26 cellular contexts compared by ENCODE assay signal in the genomic region with DNA sequence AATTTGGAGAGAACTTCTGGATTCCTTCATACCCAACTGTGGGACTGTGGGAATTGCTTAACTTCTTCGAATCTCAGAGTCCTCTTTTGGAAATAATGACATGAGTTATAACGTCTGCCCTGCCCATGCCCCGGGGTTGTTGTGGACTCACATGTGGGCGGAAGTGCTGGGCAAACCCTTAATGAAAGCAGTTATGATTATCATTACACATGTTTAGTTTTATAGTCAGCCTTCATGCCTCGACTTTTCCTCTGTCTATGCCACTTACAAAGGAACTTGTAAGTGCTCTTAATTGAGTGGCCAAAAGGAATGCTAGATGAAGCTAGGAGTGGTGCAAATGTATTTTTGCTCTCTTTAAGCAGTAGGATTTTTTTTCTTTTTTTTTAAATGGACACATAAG. TPM values are rescaled to one million over a fixed set of nuclear protein-coding genes. Genes with fewer than 3 reads are reported as not detected.
DNase-seq lines count a peak whose midpoint lies in the region; ATAC-seq and TF ChIP-seq lines count a peak whose summit lies in the region.
"Had no signal": no experiment of that assay in that cellular context is flagged by ENCODE, and none has a peak within 500 bp of the region (broad histone marks: within the 10 kb centered on the region; RNA-seq: fewer than 3 reads in every experiment).

No MANE protein-coding gene starts in this region.

- DNase-seq in COLO829 (ENCODE audit: low spot score) (peak; percentile 66), NOMO-1 treated with DMSO at 0.1 percent for 48 hours (lab: John Stamatoyannopoulos, UW; ENCODE audit: unreplicated experiment) (peak; percentile 29), epidermal melanocyte (ENCODE audit: insufficient read length, low spot score) (peak; percentile 26), lung (ENCODE audit: low spot score) (peak; percentile 38), Kasumi-1 (lab: John Stamatoyannopoulos, UW) (no peak), GM19238 (ENCODE audit: insufficient read length, low spot score) (no peak), gastrocnemius medialis (no peak)
- DNase-seq: BE2C, Caco-2, DMS 273 treated with DMSO at 0.1 percent for 48 hours, KBM-7, MV-4-11, NCI-H1105 treated with DMSO at 0.1 percent for 48 hours, NCI-H2029 treated with DMSO at 0.1 percent for 48 hours, NCI-H226, NCI-H524, NCI-H82, PC-3, RPMI8226, SHP77 treated with DMSO at 0.1 percent for 48 hours, T-cell had no signal

- H3K27ac ChIP-seq in lung (ENCODE audit: low read depth in 1 of 2, low read length in 1 of 2) (no peak overlapping the region), gastrocnemius medialis (no peak overlapping the region)

- intact Hi-C loops in gastrocnemius medialis (cut with DNase I; ENCODE audit: low total_unique reads) = no loop called here

- H3K4me3 ChIP-seq in lung (no peak overlapping the region), gastrocnemius medialis (no peak overlapping the region)
- H3K4me3 ChIP-seq: GM23338, HAP-1 had no signal

- no peak for TF ChIP-seq POLR2A in gastrocnemius medialis (IDR thresholded peaks at IDR 0.05)

- H3K27me3 ChIP-seq in lung (ENCODE audit: control insufficient read depth, insufficient read depth) (no peaks in the 10 kb centered on the region), gastrocnemius medialis (peaks cover 8 to 33% (median 33%) of the 10 kb centered on the region in 3 donors)

- H3K4me1 ChIP-seq in lung (ENCODE audit: control insufficient read depth in 2 of 2, insufficient read depth in 2 of 2, low read length in 2 of 2) = peaks cover 0 to 1% of the 10 kb centered on the region in 2 donors
- H3K4me1 ChIP-seq in gastrocnemius medialis = no peaks in the 10 kb centered on the region
- H3K4me1 ChIP-seq: BE2C, Caco-2, HAP-1 had no signal

- ATAC-seq in lung (ENCODE audit: insufficient read depth, low FRiP score) = no peak
- ATAC-seq in gastrocnemius medialis = no peak
- ATAC-seq: GM23338, PC-3, SK-N-SH treated with all-trans-retinoic acid at 6 μM for 48 hours, T-cell had no signal

- H3K36me3 ChIP-seq in lung (ENCODE audit: control insufficient read depth in 2 of 2, insufficient read depth in 2 of 2, low read length in 2 of 2) (no peaks in the 10 kb centered on the region), gastrocnemius medialis (no peaks in the 10 kb centered on the region)
- H3K36me3 ChIP-seq: BE2C, HAP-1 had no signal

- WGBS in lung, 2 donors = 63 to 75% methylated on average over 5 of the region's 5 CpGs

- no peak for TF ChIP-seq CTCF in lung (IDR thresholded peaks at IDR 0.05; ENCODE audit: control extremely low read depth, extremely low read depth)
- TF ChIP-seq CTCF in gastrocnemius medialis (IDR thresholded peaks at IDR 0.05 in 4 of 5, conservative IDR thresholded peaks at IDR 0.05 in 1 of 5) = no peak

- in situ Hi-C loops in gastrocnemius medialis (cut with MboI; ENCODE audit: low sequenced_read_pairs in 4 of 4) = no loop called here

- H3K9me3 ChIP-seq in lung (ENCODE audit: control insufficient read depth in 2 of 2, insufficient read depth in 1 of 2, low read length in 1 of 2) (no peaks in the 10 kb centered on the region), gastrocnemius medialis (no peaks in the 10 kb centered on the region)
- H3K9me3 ChIP-seq: BE2C, Caco-2, HAP-1 had no signal

RNA-seq across cellular contexts. Expression of a gene that starts 3.9 kb away (rescaled TPM):
- total RNA-seq in lung = under 1 TPM; 0.14 to 0.71 TPM
- polyA plus RNA-seq in lung = 1 to 10 TPM in 1 of 2 donors, under 1 TPM in 1; 0.39 to 1.5 TPM
- not detected for total RNA-seq in gastrocnemius medialis
- total RNA-seq: Caco-2, Daoy, GM23338, HT1080, PC-3, T-cell had no signal
- polyA plus RNA-seq: GM23338 had no signal

RNA-seq across cellular contexts. Expression of a gene that starts 6.5 kb away (rescaled TPM):
- total RNA-seq in lung = not detected
- not detected for polyA plus RNA-seq in lung
- not detected for total RNA-seq in gastrocnemius medialis
- total RNA-seq: Caco-2, Daoy, GM23338, HT1080, PC-3, T-cell had no signal
- polyA plus RNA-seq: GM23338 had no signal

RNA-seq across cellular contexts. Expression of a gene that starts 21.3 kb away (rescaled TPM):
- total RNA-seq in lung (not detected), gastrocnemius medialis (not detected)
- polyA plus RNA-seq in lung = not detected
- total RNA-seq: Caco-2, Daoy, GM23338, HT1080, PC-3, T-cell had no signal
- polyA plus RNA-seq: GM23338 had no signal

RNA-seq across cellular contexts. Expression of a gene that starts 23.3 kb away (rescaled TPM):
- total RNA-seq in lung = not detected
- polyA plus RNA-seq in lung = not detected
- not detected for total RNA-seq in gastrocnemius medialis
- total RNA-seq: Caco-2, Daoy, GM23338, HT1080, PC-3, T-cell had no signal
- polyA plus RNA-seq: GM23338 had no signal

RNA-seq across cellular contexts. Expression of a gene that starts 43.9 kb away (rescaled TPM):
- total RNA-seq in lung = 10 to 100 TPM in 1 of 2 donors, 1 to 10 TPM in 1; 4.6 to 34.7 TPM
- polyA plus RNA-seq in lung = 10 to 100 TPM; 21.0 to 60.6 TPM
- total RNA-seq in gastrocnemius medialis = 10 to 100 TPM in 2 of 4 donors, 1 to 10 TPM in 1, under 1 TPM in 1; 0.20 to 21.9 (median 9.4) TPM

Comparison
In these comparisons a context has a peak if more than half of its experiments do, and no peak if none do; other contexts are left out.
1. DNase-seq: peak in COLO829 (single experiment), NOMO-1 treated with DMSO at 0.1 percent for 48 hours (single experiment), epidermal melanocyte (single experiment) and lung (single experiment); none in Kasumi-1 (0 of 2), GM19238 (single experiment) and gastrocnemius medialis (0 of 2).